Comparison of ENCODE assay signal across 8 cellular contexts in genomic region chr19:14118165-14119051, GRCh38. TPM values are rescaled to one million over a fixed set of nuclear protein-coding genes. Genes with fewer than 3 reads are reported as not detected.
A peak's percentile ranks its signal among the peaks of the same experiment; 100 is the strongest.
DNase-seq lines count a peak whose midpoint lies in the region; ATAC-seq and TF ChIP-seq lines count a peak whose summit lies in the region.

No MANE protein-coding gene starts in this region.

- peak overlapping the region; percentile 83 for H3K4me2 ChIP-seq in OCI-LY7 (ENCODE audit: low read length)

- DNase-seq in DMS153 treated with DMSO at 0.1 percent for 48 hours (lab: John Stamatoyannopoulos, UW; ENCODE audit: unreplicated experiment) (peak; percentile 26), DMS153 (lab: John Stamatoyannopoulos, UW) (no peak), OCI-LY7 (ENCODE audit: low spot score) (no peak), neural crest cell (ENCODE audit: low read depth, low spot score) (no peak), cortex of kidney (lab: John Stamatoyannopoulos, UW) (no peak)
- peak; percentile 56 for DNase-seq in activated naive CD4-positive, alpha-beta T cell treated with anti-CD3 and anti-CD28 coated beads for 36 hours

- H4K20me1 ChIP-seq in OCI-LY7 (ENCODE audit: insufficient read depth, low read length): no peaks in the 10 kb centered on the region

- TF ChIP-seq CTCF in OCI-LY7 (conservative IDR thresholded peaks at IDR 0.05; ENCODE audit: low read length) (no peak), gastroesophageal sphincter (IDR thresholded peaks at IDR 0.05) (peak in 1 of 4 experiments; percentile 30), neural crest cell (conservative IDR thresholded peaks at IDR 0.05) (no peak)

- H3K36me3 ChIP-seq in OCI-LY7 (ENCODE audit: insufficient read depth, low read length) (peaks cover 23% of the 10 kb centered on the region), gastroesophageal sphincter (no peaks in the 10 kb centered on the region)

- BruUV-seq in OCI-LY7 (replicated peaks; lab: Mats Ljungman, UMichigan): no TSS peak

- peak overlapping the region; percentile 78 for H3K27ac Mint-ChIP-seq in activated naive CD4-positive, alpha-beta T cell treated with anti-CD3 and anti-CD28 coated beads for 36 hours
- H3K27ac Mint-ChIP-seq in neural crest cell (ENCODE audit: unreplicated experiment): peak overlapping the region; percentile 97

- H3K27ac ChIP-seq in OCI-LY7 (ENCODE audit: low read depth, low read length, poor library complexity, severe bottlenecking) (no peak overlapping the region), gastroesophageal sphincter (peak overlapping the region; percentile 84 to 100 (median 98))

- H3K27me3 Mint-ChIP-seq in activated naive CD4-positive, alpha-beta T cell treated with anti-CD3 and anti-CD28 coated beads for 36 hours (ENCODE audit: low read depth): no peaks in the 10 kb centered on the region
- H3K27me3 Mint-ChIP-seq in neural crest cell (ENCODE audit: low read depth): no peaks in the 10 kb centered on the region

- intact Hi-C loops in OCI-LY7 (cut with micrococcal nuclease; ENCODE audit: unreplicated experiment): no loop called here
- intact Hi-C loops in activated naive CD4-positive, alpha-beta T cell treated with anti-CD3 and anti-CD28 coated beads for 36 hours (cut with micrococcal nuclease): loop anchor here (1.0 kb wide), 1 partner anchor 238 kb away; no protein-coding TSS in a partner anchor

- H3K4me1 Mint-ChIP-seq in activated naive CD4-positive, alpha-beta T cell treated with anti-CD3 and anti-CD28 coated beads for 36 hours (ENCODE audit: low read depth): peaks cover 37% of the 10 kb centered on the region
- peaks cover 26% of the 10 kb centered on the region for H3K4me1 Mint-ChIP-seq in neural crest cell

- H3K9me3 ChIP-seq in OCI-LY7 (ENCODE audit: low read length): no peaks in the 10 kb centered on the region
- no peaks in the 10 kb centered on the region for H3K9me3 ChIP-seq in gastroesophageal sphincter

- no peaks in the 10 kb centered on the region for H3K27me3 ChIP-seq in gastroesophageal sphincter

- H3K4me1 ChIP-seq in OCI-LY7 (ENCODE audit: insufficient read depth, low read length, poor library complexity, severe bottlenecking): peaks cover 31% of the 10 kb centered on the region
- peaks cover 10 to 58% (median 41%) of the 10 kb centered on the region in 3 donors for H3K4me1 ChIP-seq in gastroesophageal sphincter

- no peaks in the 10 kb centered on the region for H3K9me2 ChIP-seq in OCI-LY7 (ENCODE audit: insufficient read depth, low read length)

- 3 to 5% methylated on average over 5 to 12 of the region's 61 CpGs for WGBS in gastroesophageal sphincter (ENCODE audit: low coverage in 1 of 2), 2 donors

- CTCF ChIA-PET in OCI-LY7 (lab: Charles Lee; ENCODE audit: unreplicated experiment): no interaction called here
- CTCF ChIA-PET in activated naive CD4-positive, alpha-beta T cell treated with anti-CD3 and anti-CD28 coated beads for 36 hours (lab: Charles Lee): interaction anchor here (0.9 to 1.1 kb wide), 2 partner anchors 18 to 240 kb away, joined by 3 to 6 read pairs; partner anchors contain the start of gene ASF1B

- peak overlapping the region; percentile 82 for H3K4me3 Mint-ChIP-seq in activated naive CD4-positive, alpha-beta T cell treated with anti-CD3 and anti-CD28 coated beads for 36 hours
- peak overlapping the region; percentile 87 for H3K4me3 Mint-ChIP-seq in neural crest cell

- H3K36me3 Mint-ChIP-seq in activated naive CD4-positive, alpha-beta T cell treated with anti-CD3 and anti-CD28 coated beads for 36 hours (ENCODE audit: low read depth): peaks cover 9% of the 10 kb centered on the region
- H3K36me3 Mint-ChIP-seq in neural crest cell (ENCODE audit: low read depth): no peaks in the 10 kb centered on the region

- no peak for TF ChIP-seq EP300 in gastroesophageal sphincter (IDR thresholded peaks at IDR 0.05)

- peak; percentile 82 to 83 for TF ChIP-seq POLR2A in gastroesophageal sphincter (IDR thresholded peaks at IDR 0.05)

- H3K4me3 ChIP-seq in OCI-LY7 (ENCODE audit: low read depth, low read length, poor library complexity, severe bottlenecking): peak overlapping the region; percentile 67
- peak overlapping the region; percentile 18 to 96 for H3K4me3 ChIP-seq in gastroesophageal sphincter

- H2AFZ ChIP-seq in OCI-LY7 (ENCODE audit: low read length): no peak overlapping the region

- no peaks in the 10 kb centered on the region; the same call in 1 of the 2 replicates for H3K79me2 ChIP-seq in OCI-LY7 (ENCODE audit: insufficient read depth, low read depth, low read length)

- H3K9me3 Mint-ChIP-seq in activated naive CD4-positive, alpha-beta T cell treated with anti-CD3 and anti-CD28 coated beads for 36 hours: no peaks in the 10 kb centered on the region
- H3K9me3 Mint-ChIP-seq in neural crest cell: no peaks in the 10 kb centered on the region

- POLR2A ChIA-PET in OCI-LY7 (lab: Charles Lee): interaction anchor here (0.7 kb wide), 1 partner anchor 11 kb away, joined by 4 read pairs; no protein-coding TSS in a partner anchor

- ATAC-seq in HG03025 (IDR thresholded peaks at IDR 0.05; ENCODE audit: low FRiP score, unreplicated experiment): peak; percentile 23
- peak; percentile 73 for ATAC-seq in gastroesophageal sphincter

RNA-seq across cellular contexts. Expression of gene PRKACA, which starts 0.8 kb away (rescaled TPM):
- 18.0 and 21.1 TPM in 2 replicates for total RNA-seq in OCI-LY7 (2014; rRNA removed; shearing (Covaris generic))
- 62.0 and 63.7 TPM in 2 replicates for total RNA-seq in OCI-LY7 (2022)
- 10 to 100 TPM; 48.2 to 60.0 TPM for total RNA-seq in activated naive CD4-positive, alpha-beta T cell treated with anti-CD3 and anti-CD28 coated beads for 36 hours
- 100 to 1,000 TPM in 1 of 4 donors, 10 to 100 TPM in 3; 62.3 to 138 (median 76.6) TPM for total RNA-seq in gastroesophageal sphincter
- 103 TPM in 2 replicates for total RNA-seq in neural crest cell

RNA-seq across cellular contexts. Expression of gene ASF1B, which starts 18.0 kb away (rescaled TPM):
- 115 and 202 TPM in 2 replicates for total RNA-seq in OCI-LY7 (2014; rRNA removed; shearing (Covaris generic))
- total RNA-seq in OCI-LY7 (2022) (139 and 143 TPM in 2 replicates), gastroesophageal sphincter (1 to 10 TPM in 1 of 4 donors, not detected in 3; 1.2 TPM), neural crest cell (54.8 and 55.6 TPM in 2 replicates)
- total RNA-seq in activated naive CD4-positive, alpha-beta T cell treated with anti-CD3 and anti-CD28 coated beads for 36 hours: 10 to 100 TPM; 54.7 to 56.6 TPM

RNA-seq across cellular contexts. Expression of gene SAMD1, which starts 27.9 kb away (rescaled TPM):
- 116 and 128 TPM in 2 replicates for total RNA-seq in OCI-LY7 (2014; rRNA removed; shearing (Covaris generic))
- 124 and 128 TPM in 2 replicates for total RNA-seq in OCI-LY7 (2022)
- total RNA-seq in activated naive CD4-positive, alpha-beta T cell treated with anti-CD3 and anti-CD28 coated beads for 36 hours: 10 to 100 TPM; 50.9 to 53.0 TPM
- 10 to 100 TPM; 21.9 to 61.3 (median 41.3) TPM for total RNA-seq in gastroesophageal sphincter
- 67.2 and 71.9 TPM in 2 replicates for total RNA-seq in neural crest cell

RNA-seq across cellular contexts. Expression of gene C19orf67, which starts 32.8 kb away (rescaled TPM):
- 1.0 and 2.6 TPM in 2 replicates for total RNA-seq in OCI-LY7 (2014; rRNA removed; shearing (Covaris generic))
- total RNA-seq in OCI-LY7 (2022): 0.55 and 1.4 TPM in 2 replicates
- total RNA-seq in activated naive CD4-positive, alpha-beta T cell treated with anti-CD3 and anti-CD28 coated beads for 36 hours: not detected
- not detected for total RNA-seq in gastroesophageal sphincter
- not detected in 2 replicates for total RNA-seq in neural crest cell

RNA-seq across cellular contexts. Expression of gene MISP3, which starts 45.8 kb away (rescaled TPM):
- total RNA-seq in OCI-LY7 (2014; rRNA removed; shearing (Covaris generic)): 3.3 and 6.4 TPM in 2 replicates
- total RNA-seq in OCI-LY7 (2022) (3.9 TPM in 2 replicates), gastroesophageal sphincter (1 to 10 TPM; 2.7 to 9.5 (median 5.6) TPM), neural crest cell (0.39 and 0.98 TPM in 2 replicates)
- under 1 TPM; 0.45 to 0.96 TPM for total RNA-seq in activated naive CD4-positive, alpha-beta T cell treated with anti-CD3 and anti-CD28 coated beads for 36 hours

Comparison
In these comparisons a context has a peak if more than half of its experiments do, and no peak if none do; other contexts are left out.
1. DNase-seq: peak in DMS153 treated with DMSO at 0.1 percent for 48 hours (single experiment) and activated naive CD4-positive, alpha-beta T cell treated with anti-CD3 and anti-CD28 coated beads for 36 hours (single experiment); none in DMS153 (single experiment), OCI-LY7 (single experiment), neural crest cell (single experiment) and cortex of kidney (single experiment).
2. RNA of gene ASF1B, which starts 18.0 kb away (total RNA-seq): 115 to 202 TPM in OCI-LY7, 54.7 to 56.6 TPM in activated naive CD4-positive, alpha-beta T cell treated with anti-CD3 and anti-CD28 coated beads for 36 hours and 54.8 to 55.6 TPM in neural crest cell; 1.2 TPM in gastroesophageal sphincter; every median in the first group is over 10 times any median in the second.